8 cellular contexts compared by ENCODE assay signal in the genomic region with DNA sequence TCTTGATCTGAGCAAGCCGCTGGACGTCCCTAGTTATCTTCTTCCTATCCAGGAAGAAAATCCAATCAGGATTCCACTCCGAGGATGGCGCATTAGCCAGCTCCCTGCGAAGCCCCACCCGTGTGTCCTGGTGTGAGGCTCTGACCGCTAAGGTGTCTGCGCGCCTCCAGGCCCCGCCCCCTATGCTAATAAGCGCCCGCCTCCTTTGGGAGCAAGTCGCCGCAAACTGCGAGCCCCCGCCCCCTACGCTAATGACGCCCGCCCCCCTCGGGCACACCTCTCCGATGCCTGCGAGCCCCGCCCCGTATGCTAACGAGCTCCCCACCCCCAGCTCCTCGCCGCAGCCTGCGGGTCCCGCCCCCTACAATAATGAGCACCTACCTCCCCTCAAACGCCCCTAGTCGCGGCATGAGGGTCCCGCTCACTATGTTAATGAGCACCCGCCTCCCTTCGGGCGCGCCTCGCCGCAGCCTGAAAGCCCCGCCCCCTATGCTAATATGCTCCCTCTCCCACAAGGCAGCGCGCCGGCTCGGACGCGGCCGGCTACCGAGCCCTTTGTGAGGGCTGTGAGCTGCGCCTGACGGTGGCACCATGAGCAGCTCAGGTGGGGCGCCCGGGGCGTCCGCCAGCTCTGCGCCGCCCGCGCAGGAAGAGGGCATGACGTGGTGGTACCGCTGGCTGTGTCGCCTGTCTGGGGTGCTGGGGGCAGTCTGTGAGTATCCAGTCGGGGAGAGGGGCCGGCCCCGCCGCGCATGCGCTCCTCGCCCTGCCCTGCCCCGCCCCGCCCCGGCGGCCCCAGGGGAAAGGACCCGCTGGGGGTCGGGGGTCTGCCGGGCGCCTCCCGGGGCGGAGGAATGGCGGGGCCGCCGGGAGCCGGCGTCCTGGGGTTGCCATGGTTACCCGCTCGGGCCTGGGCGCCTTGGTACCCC. TPM values are rescaled to one million over a fixed set of nuclear protein-coding genes. Genes with fewer than 3 reads are reported as not detected.
DNase-seq lines count a peak whose midpoint lies in the region; ATAC-seq lines count a peak whose summit lies in the region.

A gene (plus strand): TSS at position 503 of the 929 bp plus-strand sequence. CDS start 89 bp downstream, at position 592.

- peak; percentile 79 for DNase-seq in DMS 273 treated with DMSO at 0.1 percent for 48 hours (lab: John Stamatoyannopoulos, UW)
- DNase-seq in Jurkat, Clone E6-1 (ENCODE audit: low read depth, low spot score) = peak; percentile 94
- peak; percentile 81 for DNase-seq in OCI-M2 (lab: John Stamatoyannopoulos, UW; ENCODE audit: unreplicated experiment)
- peak; percentile 89 for DNase-seq in activated T-cell treated with anti-CD3 and anti-CD28 coated beads, Interleukin-2, amount 50 U/mL, for 4 hours
- DNase-seq in stimulated activated CD8-positive, alpha-beta memory T cell treated with anti-CD3 and anti-CD28 coated beads, Interleukin-4, amount 100 ng/mL, for 48 hours = peak; percentile 95

- peaks cover 2% of the 10 kb centered on the region for H3K27me3 Mint-ChIP-seq in activated T-cell treated with anti-CD3 and anti-CD28 coated beads, Interleukin-2, amount 50 U/mL, for 4 hours (ENCODE audit: low read depth)

- no peaks in the 10 kb centered on the region for H3K9me3 Mint-ChIP-seq in activated T-cell treated with anti-CD3 and anti-CD28 coated beads, Interleukin-2, amount 50 U/mL, for 4 hours

- peaks cover 16% of the 10 kb centered on the region for H3K4me1 ChIP-seq in muscle layer of colon (ENCODE audit: insufficient read depth, low read length)

- H3K4me1 Mint-ChIP-seq in activated T-cell treated with anti-CD3 and anti-CD28 coated beads, Interleukin-2, amount 50 U/mL, for 4 hours (ENCODE audit: low read depth) = peaks cover 5% of the 10 kb centered on the region

- ATAC-seq in GM21576 (IDR thresholded peaks at IDR 0.05; ENCODE audit: unreplicated experiment) (peak; percentile 68), esophagus mucosa (peak; percentile 87)
- ATAC-seq in activated T-cell treated with anti-CD3 and anti-CD28 coated beads, Interleukin-2, amount 50 U/mL, for 4 hours = peak; percentile 88

- H3K9ac ChIP-seq in muscle layer of colon (ENCODE audit: low read length) = peak within 1 kb of the TSS; percentile 61

- H3K4me3 ChIP-seq in Jurkat, Clone E6-1 (ENCODE audit: low read length) = peak within 1 kb of the TSS; percentile 65
- H3K4me3 ChIP-seq in muscle layer of colon (ENCODE audit: low read depth in 1 of 2, low read length in 2 of 2) = peak within 1 kb of the TSS; percentile 65 to 73

- no peaks in the 10 kb centered on the region for H3K36me3 ChIP-seq in muscle layer of colon (ENCODE audit: insufficient read depth, low read length)

- H3K27me3 ChIP-seq in muscle layer of colon (ENCODE audit: control insufficient read depth in 1 of 2, insufficient read depth in 2 of 2, low read length in 2 of 2) = no peaks in the 10 kb centered on the region

- H3K9me3 ChIP-seq in muscle layer of colon (ENCODE audit: low read length) = no peaks in the 10 kb centered on the region

- no peaks in the 10 kb centered on the region for H3K36me3 Mint-ChIP-seq in activated T-cell treated with anti-CD3 and anti-CD28 coated beads, Interleukin-2, amount 50 U/mL, for 4 hours (ENCODE audit: insufficient read depth)

- H3K4me3 Mint-ChIP-seq in activated T-cell treated with anti-CD3 and anti-CD28 coated beads, Interleukin-2, amount 50 U/mL, for 4 hours = peak within 1 kb of the TSS; percentile 85

- peak within 1 kb of the TSS; percentile 92 for H3K27ac ChIP-seq in muscle layer of colon (ENCODE audit: low read depth, low read length)

RNA-seq across cellular contexts. Expression of the gene that starts here (rescaled TPM):
- polyA plus RNA-seq in Jurkat, Clone E6-1 (2012; ENCODE audit: insufficient read depth, insufficient read length) = 5.0 TPM
- 1 to 10 TPM in 1 of 3 donors, under 1 TPM in 2; 0.73 to 1.1 (median 0.86) TPM for total RNA-seq in activated T-cell treated with anti-CD3 and anti-CD28 coated beads, Interleukin-2, amount 50 U/mL, for 4 hours
- total RNA-seq in esophagus mucosa = 7.4 TPM

Comparison
In these comparisons a context has a peak if more than half of its experiments do, and no peak if none do; other contexts are left out.
1. Peak in every context shown above with its lines: DNase-seq, ATAC-seq, H3K4me3 ChIP-seq and H3K27ac ChIP-seq.